ENCODE assay signal across 26 cellular contexts in the genomic region with DNA sequence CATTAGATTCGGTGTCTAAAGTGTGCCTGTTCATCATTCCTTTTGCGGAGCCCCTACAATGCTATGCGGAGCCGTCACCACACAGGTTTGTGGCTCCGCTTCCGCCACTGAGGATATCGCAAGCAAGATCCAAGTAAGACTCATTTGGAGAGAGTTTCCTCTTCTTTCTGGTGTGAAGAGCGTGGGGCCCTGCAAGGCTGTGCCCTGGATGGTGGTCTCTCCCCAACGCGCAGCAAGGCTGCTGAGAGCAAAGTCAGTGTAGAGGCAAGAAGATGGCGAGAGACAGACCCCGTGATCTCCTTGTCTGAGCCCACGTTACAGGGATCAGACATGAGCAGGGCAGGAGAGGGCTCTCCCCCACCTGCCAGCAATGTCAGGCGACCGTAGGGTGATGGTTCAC.
"Had no signal": no experiment of that assay in that cellular context is flagged by ENCODE, and none has a peak within 500 bp of the region (broad histone marks: within the 10 kb centered on the region; RNA-seq: fewer than 3 reads in every experiment).

No MANE protein-coding gene starts in this region.

- H3K4me3 ChIP-seq: dorsolateral prefrontal cortex, gastrocnemius medialis, heart left ventricle, hepatocyte, left lung, pancreas, right lobe of liver, smooth muscle cell, thoracic aorta, tibial nerve, upper lobe of right lung, vagina had no signal

- H2AFZ ChIP-seq: hepatocyte had no signal

- H3K9me3 ChIP-seq: gastrocnemius medialis, heart left ventricle, left lung, pancreas, right lobe of liver, thoracic aorta, tibial nerve, upper lobe of right lung, vagina had no signal

- H3K27me3 ChIP-seq: gastrocnemius medialis, heart left ventricle, hepatocyte, left lung, pancreas, right lobe of liver, tibial nerve, upper lobe of right lung, vagina had no signal

- H3K4me1 ChIP-seq: pancreas had no signal

- DNase-seq: effector CD4-positive, alpha-beta T cell; foreskin fibroblast; gastrocnemius medialis; left cardiac atrium; left lung; naive thymus-derived CD8-positive, alpha-beta T cell; nephron progenitor cell; occipital lobe; pancreas; retina; stimulated activated CD4-positive, alpha-beta T cell treated with anti-CD3 and anti-CD28 coated beads, Interleukin-2, amount 100 ng/mL, for 24 hours; stimulated activated CD4-positive, alpha-beta T cell treated with anti-CD3 and anti-CD28 coated beads, Interleukin-4, amount 100 ng/mL, for 24 hours; stimulated activated naive CD4-positive, alpha-beta T cell treated with Interleukin-2 at 50 U/mL for 16 hours; substantia nigra; upper lobe of right lung had no signal

- H3K27ac ChIP-seq: dorsolateral prefrontal cortex, epithelial cell of prostate, gastrocnemius medialis, heart left ventricle, hepatocyte, left lung, pancreas, right lobe of liver, thoracic aorta, tibial nerve, upper lobe of right lung, vagina had no signal

- H3K36me3 ChIP-seq: gastrocnemius medialis, heart left ventricle, left lung, pancreas, right lobe of liver, thoracic aorta, tibial nerve, upper lobe of right lung, vagina had no signal

- ATAC-seq: esophagus mucosa; gastrocnemius medialis; heart left ventricle; left cardiac atrium; left lung; naive thymus-derived CD8-positive, alpha-beta T cell; pancreas; right lobe of liver; stimulated activated effector memory CD8-positive, alpha-beta T cell treated with anti-CD3 and anti-CD28 coated beads, Interleukin-12 subunit alpha, Interleukin-12 subunit beta, amount 100 ng/mL, for 72 hours; upper lobe of right lung had no signal

- H3K4me2 ChIP-seq: hepatocyte, smooth muscle cell had no signal
